ENCODE assay signal across 9 cellular contexts in genomic region chr9:133708770-133709611, GRCh38. TPM values are rescaled to one million over a fixed set of nuclear protein-coding genes. Genes with fewer than 3 reads are reported as not detected.
DNase-seq lines count a peak whose midpoint lies in the region; ATAC-seq and TF ChIP-seq lines count a peak whose summit lies in the region.
"Had no signal": no experiment of that assay in that cellular context is flagged by ENCODE, and none has a peak within 500 bp of the region (broad histone marks: within the 10 kb centered on the region; RNA-seq: fewer than 3 reads in every experiment).

No MANE protein-coding gene starts in this region.

- no peaks in the 10 kb centered on the region for H4K20me1 ChIP-seq in smooth muscle cell (ENCODE audit: low read depth)

- no peak overlapping the region for H3K9ac ChIP-seq in smooth muscle cell (ENCODE audit: low read depth)

- H3K4me1 ChIP-seq in smooth muscle cell (ENCODE audit: low read depth): no peaks in the 10 kb centered on the region

- H3K36me3 ChIP-seq in smooth muscle cell (ENCODE audit: low read depth): no peaks in the 10 kb centered on the region

- WGBS in smooth muscle cell (ENCODE audit: low lambda C conversion rate): 89% methylated on average over 30 of the region's 31 CpGs

- H3K36me3 Mint-ChIP-seq in T-helper 2 cell treated with Interferon-gamma antibody and Interleukin-4, amounts not matched to agents 5 μg/mL and 100 μg/mL, for 36 hours (ENCODE audit: low read depth): no peaks in the 10 kb centered on the region

- no peak for ATAC-seq in GM18870 (IDR thresholded peaks at IDR 0.05; ENCODE audit: unreplicated experiment)

- no peaks in the 10 kb centered on the region for H3K27me3 ChIP-seq in smooth muscle cell (ENCODE audit: low read depth)

- H3F3A ChIP-seq in smooth muscle cell (ENCODE audit: low read depth): no peaks in the 10 kb centered on the region

- peaks cover 2% of the 10 kb centered on the region for H3K27me3 Mint-ChIP-seq in T-helper 2 cell treated with Interferon-gamma antibody and Interleukin-4, amounts not matched to agents 5 μg/mL and 100 μg/mL, for 36 hours (ENCODE audit: low read depth)

- H3K4me2 ChIP-seq in smooth muscle cell: no peak overlapping the region

- no peaks in the 10 kb centered on the region for H3K9me3 ChIP-seq in smooth muscle cell (replicated peaks; ENCODE audit: low read depth)

- H3K4me3 ChIP-seq in smooth muscle cell: no peak overlapping the region

- no peak for TF ChIP-seq CTCF in smooth muscle cell (IDR thresholded peaks at IDR 0.05; ENCODE audit: borderline replicate concordance, insufficient read depth, poor library complexity, severe bottlenecking)

- H2AFZ ChIP-seq in smooth muscle cell (ENCODE audit: low read depth): no peak overlapping the region

- no peak overlapping the region for H3K4me3 Mint-ChIP-seq in T-helper 2 cell treated with Interferon-gamma antibody and Interleukin-4, amounts not matched to agents 5 μg/mL and 100 μg/mL, for 36 hours

- no peaks in the 10 kb centered on the region for H3K4me1 Mint-ChIP-seq in T-helper 2 cell treated with Interferon-gamma antibody and Interleukin-4, amounts not matched to agents 5 μg/mL and 100 μg/mL, for 36 hours (ENCODE audit: low read depth)

- no peak overlapping the region for H3K27ac ChIP-seq in smooth muscle cell (ENCODE audit: low read depth)

- H3K27ac Mint-ChIP-seq in T-helper 2 cell treated with Interferon-gamma antibody and Interleukin-4, amounts not matched to agents 5 μg/mL and 100 μg/mL, for 36 hours: no peak overlapping the region

- no peaks in the 10 kb centered on the region for H3K9me3 Mint-ChIP-seq in T-helper 2 cell treated with Interferon-gamma antibody and Interleukin-4, amounts not matched to agents 5 μg/mL and 100 μg/mL, for 36 hours

- H3K79me2 ChIP-seq in smooth muscle cell (ENCODE audit: low read depth): no peaks in the 10 kb centered on the region

- DNase-seq in T-helper 2 cell: peak in 4 of 5 experiments; percentile 14 to 50 (median 22)
- no peak for DNase-seq in T-helper 2 cell treated with Interferon-gamma antibody and Interleukin-4, amounts not matched to agents 5 μg/mL and 100 μg/mL, for 36 hours (ENCODE audit: low spot score)
- DNase-seq in T-helper 22 cell (ENCODE audit: low read depth): peak; percentile 46
- peak; percentile 50 for DNase-seq in effector CD8-positive, alpha-beta T cell (lab: John Stamatoyannopoulos, UW)
- DNase-seq in stimulated activated CD8-positive, alpha-beta memory T cell treated with anti-CD3 and anti-CD28 coated beads, Interleukin-12 subunit alpha, Interleukin-12 subunit beta, amount 100 ng/mL, for 1 hour (ENCODE audit: low read depth): peak; percentile 35
- no peak for DNase-seq in smooth muscle cell (lab: John Stamatoyannopoulos, UW; ENCODE audit: unreplicated experiment)
- no peak for DNase-seq in iPS-NIHi11 (ENCODE audit: low spot score)
- DNase-seq: NCI-H187 treated with DMSO at 0.1 percent for 48 hours had no signal

RNA-seq across cellular contexts. Expression of gene SARDH, which starts 29.2 kb away (rescaled TPM):
- 3.3 and 4.5 TPM in 2 replicates for total RNA-seq in smooth muscle cell
- polyA plus RNA-seq in smooth muscle cell: 10.1 and 11.8 TPM in 2 replicates

Comparison
In these comparisons a context has a peak if more than half of its experiments do, and no peak if none do; other contexts are left out.
1. DNase-seq: peak in T-helper 2 cell (4 of 5), T-helper 22 cell (single experiment), effector CD8-positive, alpha-beta T cell (single experiment) and stimulated activated CD8-positive, alpha-beta memory T cell treated with anti-CD3 and anti-CD28 coated beads, Interleukin-12 subunit alpha, Interleukin-12 subunit beta, amount 100 ng/mL, for 1 hour (single experiment); none in T-helper 2 cell treated with Interferon-gamma antibody and Interleukin-4, amounts not matched to agents 5 μg/mL and 100 μg/mL, for 36 hours (single experiment), smooth muscle cell (single experiment) and iPS-NIHi11 (single experiment).